ENCODE assay signal across 9 cellular contexts in the genomic region with DNA sequence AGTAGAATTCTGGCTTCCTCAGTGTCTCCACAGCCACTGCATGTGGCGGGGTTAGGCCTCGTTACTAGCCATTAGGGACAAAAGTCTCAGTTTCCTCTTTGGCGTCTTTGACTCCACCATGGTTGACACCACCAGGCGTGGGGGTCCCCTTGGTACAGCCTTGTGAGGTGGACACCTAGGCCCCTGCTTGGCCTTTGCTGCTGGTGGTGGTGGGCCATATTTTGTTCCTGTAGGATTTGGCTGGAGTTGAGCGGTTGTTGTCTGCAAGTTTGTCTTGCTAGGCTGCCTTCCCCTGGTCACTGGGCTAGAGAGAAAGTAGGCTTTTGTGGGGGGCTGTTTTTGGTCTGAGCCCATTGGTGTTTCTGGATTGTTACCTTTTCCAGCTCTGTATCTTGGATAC.
"Had no signal": no experiment of that assay in that cellular context is flagged by ENCODE, and none has a peak within 500 bp of the region (broad histone marks: within the 10 kb centered on the region; RNA-seq: fewer than 3 reads in every experiment).

No MANE protein-coding gene starts in this region.

- H3K9ac ChIP-seq: GM23248 had no signal

- H3K27ac Mint-ChIP-seq: H9, HFFc6 had no signal

- H3K4me3 ChIP-seq: GM23248, GM23338, HAP-1 had no signal

- H3K4me3 Mint-ChIP-seq: GM23338, H9, HFFc6 had no signal

- H2AFZ ChIP-seq: GM23248, GM23338 had no signal

- H3K9me3 Mint-ChIP-seq: GM23338, H9, HFFc6 had no signal

- H3K4me2 ChIP-seq: GM23338 had no signal

- ATAC-seq: GM23338, HCT116 had no signal

- DNase-seq: GM23248, GOT3, H7, H9, HCEC 1CT, HFFc6 had no signal

- H3K36me3 ChIP-seq: HAP-1 had no signal

- H3K27ac ChIP-seq: GM23248 had no signal

- H3K9me3 ChIP-seq: HAP-1 had no signal
